ENCODE assay signal across 1 cellular context in the genomic region with DNA sequence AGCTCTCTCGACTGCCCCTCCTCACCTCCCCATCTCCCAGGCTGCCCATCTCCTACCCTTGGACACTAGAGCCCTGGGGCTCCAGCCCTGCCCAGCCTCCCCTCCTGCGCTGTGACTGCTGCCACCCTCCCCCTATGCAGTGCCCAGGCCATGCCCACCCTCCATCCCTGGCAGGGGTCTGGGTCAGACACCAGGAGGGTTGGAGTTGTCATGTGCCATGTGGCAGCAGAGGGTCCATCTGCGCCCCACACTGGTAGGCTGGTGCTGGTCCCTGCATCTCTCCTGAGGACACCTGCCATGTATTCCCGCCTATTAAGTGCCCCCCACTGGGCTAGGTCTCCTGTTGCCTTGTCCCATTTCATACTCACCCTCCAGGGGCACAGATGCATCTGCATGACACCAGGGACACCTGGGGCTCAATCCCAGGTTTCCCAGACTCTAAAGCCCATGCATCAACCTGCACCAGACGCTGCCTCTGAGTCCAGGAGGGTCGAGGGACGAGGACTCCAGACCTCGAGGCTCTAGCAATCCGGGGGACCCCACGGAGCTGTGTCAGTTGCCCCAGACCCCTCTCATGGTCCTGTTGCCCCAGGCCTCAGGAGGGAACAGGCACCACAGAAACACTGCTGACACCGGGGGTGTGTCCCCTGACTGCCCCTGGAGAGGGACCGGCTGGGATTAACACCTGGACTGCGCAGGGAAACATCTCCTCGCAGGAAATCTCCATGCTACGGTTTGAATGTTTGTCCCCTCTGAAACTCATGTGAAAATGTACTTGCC.
TF ChIP-seq lines count a peak whose summit lies in the region.

No MANE protein-coding gene starts in this region.

TF ChIP-seq in HepG2, 621 proteins besides CTCF, POLR2A, EP300 and RAD21 (continued from another document):
- TF ChIP-seq, protein P1, sequence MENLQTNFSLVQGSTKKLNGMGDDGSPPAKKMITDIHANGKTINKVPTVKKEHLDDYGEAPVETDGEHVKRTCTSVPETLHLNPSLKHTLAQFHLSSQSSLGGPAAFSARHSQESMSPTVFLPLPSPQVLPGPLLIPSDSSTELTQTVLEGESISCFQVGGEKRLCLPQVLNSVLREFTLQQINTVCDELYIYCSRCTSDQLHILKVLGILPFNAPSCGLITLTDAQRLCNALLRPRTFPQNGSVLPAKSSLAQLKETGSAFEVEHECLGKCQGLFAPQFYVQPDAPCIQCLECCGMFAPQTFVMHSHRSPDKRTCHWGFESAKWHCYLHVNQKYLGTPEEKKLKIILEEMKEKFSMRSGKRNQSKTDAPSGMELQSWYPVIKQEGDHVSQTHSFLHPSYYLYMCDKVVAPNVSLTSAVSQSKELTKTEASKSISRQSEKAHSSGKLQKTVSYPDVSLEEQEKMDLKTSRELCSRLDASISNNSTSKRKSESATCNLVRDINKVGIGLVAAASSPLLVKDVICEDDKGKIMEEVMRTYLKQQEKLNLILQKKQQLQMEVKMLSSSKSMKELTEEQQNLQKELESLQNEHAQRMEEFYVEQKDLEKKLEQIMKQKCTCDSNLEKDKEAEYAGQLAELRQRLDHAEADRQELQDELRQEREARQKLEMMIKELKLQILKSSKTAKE (CRISPR knock-in tag; IDR thresholded peaks at IDR 0.05; ENCODE audit: borderline replicate concordance), result no peak
- TF ChIP-seq ZNF136 (CRISPR knock-in tag; IDR thresholded peaks at IDR 0.05; ENCODE audit: low read depth) (no peak), ZNF879 (CRISPR knock-in tag; IDR thresholded peaks at IDR 0.05) (no peak), MBD4 (IDR thresholded peaks at IDR 0.05; ENCODE audit: borderline replicate concordance, low read length) (no peak), ZNF10 (CRISPR knock-in tag; IDR thresholded peaks at IDR 0.05; ENCODE audit: borderline replicate concordance, low read depth) (no peak), MTF1 (CRISPR knock-in tag; IDR thresholded peaks at IDR 0.05) (no peak), ZNF264 (CRISPR knock-in tag; IDR thresholded peaks at IDR 0.05) (no peak), NPAS2 (CRISPR knock-in tag; IDR thresholded peaks at IDR 0.05; ENCODE audit: borderline replicate concordance) (no peak), EED (CRISPR knock-in tag; IDR thresholded peaks at IDR 0.05) (no peak), ZNF296 (CRISPR knock-in tag; conservative IDR thresholded peaks at IDR 0.05) (no peak)
- TF ChIP-seq, protein P2, sequence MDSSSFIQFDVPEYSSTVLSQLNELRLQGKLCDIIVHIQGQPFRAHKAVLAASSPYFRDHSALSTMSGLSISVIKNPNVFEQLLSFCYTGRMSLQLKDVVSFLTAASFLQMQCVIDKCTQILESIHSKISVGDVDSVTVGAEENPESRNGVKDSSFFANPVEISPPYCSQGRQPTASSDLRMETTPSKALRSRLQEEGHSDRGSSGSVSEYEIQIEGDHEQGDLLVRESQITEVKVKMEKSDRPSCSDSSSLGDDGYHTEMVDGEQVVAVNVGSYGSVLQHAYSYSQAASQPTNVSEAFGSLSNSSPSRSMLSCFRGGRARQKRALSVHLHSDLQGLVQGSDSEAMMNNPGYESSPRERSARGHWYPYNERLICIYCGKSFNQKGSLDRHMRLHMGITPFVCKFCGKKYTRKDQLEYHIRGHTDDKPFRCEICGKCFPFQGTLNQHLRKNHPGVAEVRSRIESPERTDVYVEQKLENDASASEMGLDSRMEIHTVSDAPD (CRISPR knock-in tag; IDR thresholded peaks at IDR 0.05), result no peak
- TF ChIP-seq, protein P3, sequence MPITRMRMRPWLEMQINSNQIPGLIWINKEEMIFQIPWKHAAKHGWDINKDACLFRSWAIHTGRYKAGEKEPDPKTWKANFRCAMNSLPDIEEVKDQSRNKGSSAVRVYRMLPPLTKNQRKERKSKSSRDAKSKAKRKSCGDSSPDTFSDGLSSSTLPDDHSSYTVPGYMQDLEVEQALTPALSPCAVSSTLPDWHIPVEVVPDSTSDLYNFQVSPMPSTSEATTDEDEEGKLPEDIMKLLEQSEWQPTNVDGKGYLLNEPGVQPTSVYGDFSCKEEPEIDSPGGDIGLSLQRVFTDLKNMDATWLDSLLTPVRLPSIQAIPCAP (CRISPR knock-in tag; IDR thresholded peaks at IDR 0.05; ENCODE audit: low read depth), result no peak
